ENCODE assay signal across 8 cellular contexts in the genomic region with DNA sequence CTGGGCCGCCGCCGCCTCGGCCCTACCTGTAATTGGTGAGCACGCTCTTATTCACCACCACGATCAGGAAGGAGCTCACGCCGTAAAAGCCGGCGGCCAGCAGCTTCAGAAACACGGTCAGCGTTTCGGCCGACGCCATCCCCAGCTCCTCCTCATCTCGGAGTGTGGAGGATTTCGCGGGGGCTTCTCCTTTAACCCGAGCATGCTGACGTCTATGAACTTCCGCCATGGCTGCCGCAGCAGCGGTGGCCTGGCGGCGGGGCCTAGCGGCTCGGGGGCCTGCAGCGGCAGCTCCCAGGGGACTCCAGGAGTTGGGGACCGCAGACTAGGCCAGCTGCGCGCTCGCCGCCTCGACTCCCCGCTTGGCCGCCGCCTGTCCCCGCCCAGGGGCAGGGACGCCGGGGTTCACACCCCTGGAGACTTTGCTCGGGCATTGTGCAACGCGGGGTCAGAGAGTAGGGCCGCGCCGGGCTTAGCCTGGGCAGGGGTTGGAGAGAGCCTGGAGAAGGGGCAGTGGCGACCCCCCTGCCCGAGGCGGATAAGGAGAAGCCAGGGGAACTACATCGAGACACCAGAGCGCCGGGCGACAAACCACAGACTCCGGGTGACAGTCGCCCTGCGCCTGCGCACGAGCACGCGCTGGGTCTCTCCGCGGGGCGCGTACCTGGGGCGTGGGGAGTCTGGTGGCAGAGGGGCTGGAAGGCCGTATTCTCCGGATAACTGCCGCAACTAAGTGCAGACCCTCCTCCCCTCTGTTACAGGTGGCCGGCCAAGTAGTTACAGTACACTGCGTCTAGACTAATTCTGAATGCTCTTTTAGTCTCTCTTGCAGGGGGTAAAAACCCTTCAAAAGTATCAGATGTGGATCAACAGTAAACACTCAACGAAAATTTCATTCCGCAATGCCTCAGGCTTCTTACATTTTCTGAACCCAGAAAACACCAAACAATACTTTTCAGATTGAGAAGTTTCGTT. TPM values are rescaled to one million over a fixed set of nuclear protein-coding genes. Genes with fewer than 3 reads are reported as not detected.
A peak's percentile ranks its signal among the peaks of the same experiment; 100 is the strongest.
DNase-seq lines count a peak whose midpoint lies in the region; ATAC-seq and TF ChIP-seq lines count a peak whose summit lies in the region.

A gene (minus strand): TSS at position 364 of the 975 bp plus-strand sequence. CDS start 135 bp downstream, at position 229.

- H3K9me3 ChIP-seq in BE2C (no peaks in the 10 kb centered on the region), colonic mucosa (no peaks in the 10 kb centered on the region)

- TF ChIP-seq CTCF in BE2C (IDR thresholded peaks at IDR 0.05; ENCODE audit: low read depth, low read length) (no peak), colonic mucosa (IDR thresholded peaks at IDR 0.05) (no peak)

- H3K4me3 ChIP-seq in BE2C (ENCODE audit: low read depth, low read length) = peak within 1 kb of the TSS; percentile 79
- peak within 1 kb of the TSS; percentile 67 for H3K4me3 ChIP-seq in colonic mucosa

- no peaks in the 10 kb centered on the region for H3K4me1 ChIP-seq in BE2C
- H3K4me1 ChIP-seq in colonic mucosa = peaks cover 16% of the 10 kb centered on the region

- intact Hi-C loops in colonic mucosa (cut with DNase I) = loop anchor here (5.0 kb wide), 1 partner anchor 93 kb away; no protein-coding TSS in a partner anchor

- H3K36me3 ChIP-seq in BE2C (no peaks in the 10 kb centered on the region), colonic mucosa (no peaks in the 10 kb centered on the region)

- H3K27ac ChIP-seq in colonic mucosa = peak within 1 kb of the TSS; percentile 92

- H3K27me3 ChIP-seq in BE2C = no peaks in the 10 kb centered on the region
- H3K27me3 ChIP-seq in colonic mucosa = no peaks in the 10 kb centered on the region

- TF ChIP-seq POLR2A in GM19099 (IDR thresholded peaks at IDR 0.05; ENCODE audit: extremely low read depth, insufficient read length, low read depth) = peak; percentile 75

- peak; percentile 78 for DNase-seq in BE2C
- DNase-seq in NCI-H510A treated with DMSO at 0.1 percent for 48 hours (lab: John Stamatoyannopoulos, UW) = peak; percentile 91
- peak; percentile 84 for DNase-seq in activated CD4-positive, alpha-beta T cell treated with anti-CD3 and anti-CD28 coated beads for 48 hours
- peak; percentile 90 for DNase-seq in colonic mucosa
- peak; percentile 95 for DNase-seq in left lobe of liver (ENCODE audit: low spot score)
- peak; percentile 59 to 67 for DNase-seq in stimulated activated CD4-positive, alpha-beta T cell treated with anti-CD3 and anti-CD28 coated beads, Interleukin-2, amount 100 ng/mL, for 48 hours

- ATAC-seq in HG03378 (IDR thresholded peaks at IDR 0.05; ENCODE audit: unreplicated experiment) (peak; percentile 71), left lobe of liver (peak; percentile 91)

- peak within 1 kb of the TSS; percentile 88 to 96 for H3K9ac ChIP-seq in colonic mucosa (ENCODE audit: low read depth in 2 of 2, low read length in 2 of 2)

RNA-seq across cellular contexts. Expression of the gene that starts here (rescaled TPM):
- 0.91 TPM for polyA plus RNA-seq in BE2C (2012; ENCODE audit: insufficient read depth, insufficient read length, low read depth)
- 10 to 100 TPM; 48.1 to 75.9 TPM for total RNA-seq in colonic mucosa
- total RNA-seq in left lobe of liver = 66.0 TPM

Comparison
In these comparisons a context has a peak if more than half of its experiments do, and no peak if none do; other contexts are left out.
1. Peak in every context shown above with its lines: DNase-seq, ATAC-seq, H3K4me3 ChIP-seq and H3K27ac ChIP-seq.